8 cellular contexts compared by ENCODE assay signal in the genomic region with DNA sequence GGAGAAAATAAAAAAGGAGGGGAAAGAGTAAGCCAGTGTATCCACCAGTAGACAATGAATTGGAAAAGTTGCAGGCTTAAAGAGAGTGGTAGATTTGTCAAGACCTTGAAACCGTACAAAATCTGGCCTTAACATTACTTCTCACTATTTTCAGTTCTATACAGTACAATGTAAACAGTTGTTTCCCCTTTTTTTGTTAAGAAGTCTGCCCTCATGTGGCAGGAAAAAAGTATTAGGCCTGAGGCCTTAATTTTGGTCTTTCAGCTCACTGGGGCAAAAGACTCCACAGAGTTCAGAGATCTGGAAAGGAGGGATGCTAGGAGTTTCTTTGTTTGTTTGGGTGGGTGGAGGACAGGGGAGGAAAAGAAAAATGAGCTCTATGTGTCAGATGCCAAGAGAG.
A peak's percentile ranks its signal among the peaks of the same experiment; 100 is the strongest.
DNase-seq lines count a peak whose midpoint lies in the region; ATAC-seq and TF ChIP-seq lines count a peak whose summit lies in the region.

No MANE protein-coding gene starts in this region.

- no peaks in the 10 kb centered on the region for H3K79me2 ChIP-seq in H9 (ENCODE audit: insufficient read depth, low read length)

- no peak overlapping the region for H2BK20ac ChIP-seq in H9 (ENCODE audit: low read depth, low read length, poor library complexity, severe bottlenecking)

- no peak overlapping the region for H4K8ac ChIP-seq in H9 (replicated peaks; ENCODE audit: insufficient read length, low read depth, low read length)

- H3K4me1 Mint-ChIP-seq in activated CD4-positive, alpha-beta T cell treated with anti-CD3 and anti-CD28 coated beads, Interleukin-2, amount 10 ng/mL, durations not matched to agents 24 days and 14 days: peaks cover 3% of the 10 kb centered on the region
- H3K4me1 Mint-ChIP-seq in H9: peaks cover under 1% of the 10 kb centered on the region in 2 experiments; a peak in 2 of 4 replicates
- H3K4me1 Mint-ChIP-seq in CD8-positive, alpha-beta T cell (ENCODE audit: low read depth): no peaks in the 10 kb centered on the region

- H4K91ac ChIP-seq in H9 (ENCODE audit: insufficient read length, low read depth, low read length): no peak overlapping the region

- H3K4me3 Mint-ChIP-seq in activated CD4-positive, alpha-beta T cell treated with anti-CD3 and anti-CD28 coated beads, Interleukin-2, amount 10 ng/mL, durations not matched to agents 24 days and 14 days: no peak overlapping the region
- H3K4me3 Mint-ChIP-seq in H9: no peak overlapping the region
- H3K4me3 Mint-ChIP-seq in CD8-positive, alpha-beta T cell: no peak overlapping the region

- H3K9ac ChIP-seq in H9 (ENCODE audit: extremely low read depth, insufficient read length, low read length): no peak overlapping the region

- no peaks in the 10 kb centered on the region for H3K27me3 ChIP-seq in H9 (ENCODE audit: insufficient read depth, low read length)
- no peaks in the 10 kb centered on the region for H3K27me3 ChIP-seq in CD8-positive, alpha-beta T cell (ENCODE audit: insufficient read depth, low read length)

- no peaks in the 10 kb centered on the region for H3K9me3 Mint-ChIP-seq in activated CD4-positive, alpha-beta T cell treated with anti-CD3 and anti-CD28 coated beads, Interleukin-2, amount 10 ng/mL, durations not matched to agents 24 days and 14 days
- H3K9me3 Mint-ChIP-seq in H9: peaks cover 0 to 8% of the 10 kb centered on the region in 2 experiments; a peak in 1 of 5 replicates
- no peaks in the 10 kb centered on the region for H3K9me3 Mint-ChIP-seq in CD8-positive, alpha-beta T cell

- H3T11ph ChIP-seq in H9 (ENCODE audit: low read length): no peak overlapping the region

- no peak overlapping the region for H3K27ac ChIP-seq in H9 (ENCODE audit: insufficient read length, low read depth, low read length)
- H3K27ac ChIP-seq in CD8-positive, alpha-beta T cell (ENCODE audit: low read depth, low read length): no peak overlapping the region

- POLR2A ChIA-PET in CD8-positive, alpha-beta T cell (lab: Charles Lee): no interaction called here

- H3K23ac ChIP-seq in H9 (ENCODE audit: insufficient read length, low read depth, low read length): no peak overlapping the region

- no peak overlapping the region for H2BK15ac ChIP-seq in H9 (ENCODE audit: low read depth, low read length)

- H3K36me3 Mint-ChIP-seq in activated CD4-positive, alpha-beta T cell treated with anti-CD3 and anti-CD28 coated beads, Interleukin-2, amount 10 ng/mL, durations not matched to agents 24 days and 14 days (ENCODE audit: low read depth): no peaks in the 10 kb centered on the region
- H3K36me3 Mint-ChIP-seq in H9 (ENCODE audit: insufficient read depth in 1 of 3, low read depth in 3 of 3): no peaks in the 10 kb centered on the region
- no peaks in the 10 kb centered on the region for H3K36me3 Mint-ChIP-seq in CD8-positive, alpha-beta T cell

- H3K23me2 ChIP-seq in H9 (ENCODE audit: insufficient read length, low read depth, low read length, poor library complexity, severe bottlenecking): no peaks in the 10 kb centered on the region

- no peak overlapping the region for H2AFZ ChIP-seq in H9 (ENCODE audit: low read length)

- no peaks in the 10 kb centered on the region for H3K4me1 ChIP-seq in H9 (ENCODE audit: insufficient read depth, low read length)
- no peaks in the 10 kb centered on the region for H3K4me1 ChIP-seq in CD8-positive, alpha-beta T cell (ENCODE audit: insufficient read depth, low read length)

- H3K27me3 Mint-ChIP-seq in activated CD4-positive, alpha-beta T cell treated with anti-CD3 and anti-CD28 coated beads, Interleukin-2, amount 10 ng/mL, durations not matched to agents 24 days and 14 days: peaks cover 4% of the 10 kb centered on the region
- no peaks in the 10 kb centered on the region for H3K27me3 Mint-ChIP-seq in H9 (ENCODE audit: low read depth)
- no peaks in the 10 kb centered on the region for H3K27me3 Mint-ChIP-seq in CD8-positive, alpha-beta T cell (ENCODE audit: low read depth)

- H2BK5ac ChIP-seq in H9 (ENCODE audit: insufficient read length, low read length): no peak overlapping the region

- H2BK120ac ChIP-seq in H9 (ENCODE audit: low read depth, low read length, poor library complexity, severe bottlenecking): no peak overlapping the region

- CTCF ChIA-PET in CD8-positive, alpha-beta T cell (lab: Charles Lee): no interaction called here

- H3K18ac ChIP-seq in H9 (ENCODE audit: insufficient read length, low read depth, low read length): no peak overlapping the region

- H3K4me3 ChIP-seq in foreskin fibroblast (ENCODE audit: low read depth in 1 of 2, low read length in 2 of 2): no peak overlapping the region
- H3K4me3 ChIP-seq in CD8-positive, alpha-beta T cell (ENCODE audit: low read depth, low read length): no peak overlapping the region

- no peaks in the 10 kb centered on the region for H4K20me1 ChIP-seq in H9 (ENCODE audit: control insufficient read depth, insufficient read depth, insufficient read length)

- no peak overlapping the region for H2AK5ac ChIP-seq in H9 (ENCODE audit: insufficient read length, low read length)

- peak; percentile 73 for DNase-seq in activated CD4-positive, alpha-beta T cell treated with anti-CD3 and anti-CD28 coated beads, Interleukin-2, amount 10 ng/mL, durations not matched to agents 24 days and 14 days
- DNase-seq in activated CD4-positive, alpha-beta T cell treated with anti-CD3 and anti-CD28 coated beads, Interleukin-2, amount 50 U/mL, for 48 hours: no peak
- DNase-seq in H9: no peak
- peak; percentile 13 for DNase-seq in NCI-H446 treated with DMSO at 0.1 percent for 48 hours (lab: John Stamatoyannopoulos, UW)
- peak in 1 of 2 donors; percentile 10 for DNase-seq in foreskin fibroblast
- no peak for DNase-seq in mucosa of gallbladder (ENCODE audit: low spot score)
- no peak for DNase-seq in activated T-cell treated with anti-CD3 and anti-CD28 coated beads for 4 hours
- DNase-seq in CD8-positive, alpha-beta T cell: no peak

- intact Hi-C loops in activated CD4-positive, alpha-beta T cell treated with anti-CD3 and anti-CD28 coated beads, Interleukin-2, amount 10 ng/mL, durations not matched to agents 24 days and 14 days (cut with micrococcal nuclease): loop anchor here (10.0 kb wide), 1 partner anchor 349 kb away; no protein-coding TSS in a partner anchor
- intact Hi-C loops in CD8-positive, alpha-beta T cell (cut with DNase I, micrococcal nuclease): no loop called here

- no peaks in the 10 kb centered on the region for H3K79me1 ChIP-seq in H9 (ENCODE audit: insufficient read depth, low read depth, low read length, poor library complexity, severe bottlenecking)

- no CpG with 5 or more reads among the region's 1 CpG for WGBS in H9 (ENCODE audit: extremely low coverage, insufficient read length, low lambda C conversion rate)

- no peaks in the 10 kb centered on the region for H3K9me3 ChIP-seq in H9 (ENCODE audit: control insufficient read depth, low read depth, low read length)
- H3K9me3 ChIP-seq in CD8-positive, alpha-beta T cell (ENCODE audit: low read length): no peaks in the 10 kb centered on the region

- H2BK12ac ChIP-seq in H9 (ENCODE audit: insufficient read length, low read depth, low read length): no peak overlapping the region

- no peak overlapping the region for H3K14ac ChIP-seq in H9 (ENCODE audit: insufficient read depth, low read length)

- H3K56ac ChIP-seq in H9 (ENCODE audit: insufficient read length, low read depth, low read length): no peak overlapping the region

- H3K4me2 ChIP-seq in H9 (ENCODE audit: insufficient read depth, insufficient read length, low read length): no peak overlapping the region

- H3K4ac ChIP-seq in H9 (ENCODE audit: low read depth, low read length): no peak overlapping the region

- no peaks in the 10 kb centered on the region for H3K36me3 ChIP-seq in CD8-positive, alpha-beta T cell (ENCODE audit: insufficient read depth, low read length)

- no peak overlapping the region for H3K27ac Mint-ChIP-seq in activated CD4-positive, alpha-beta T cell treated with anti-CD3 and anti-CD28 coated beads, Interleukin-2, amount 10 ng/mL, durations not matched to agents 24 days and 14 days
- H3K27ac Mint-ChIP-seq in H9: no peak overlapping the region
- no peak overlapping the region for H3K27ac Mint-ChIP-seq in CD8-positive, alpha-beta T cell

- no peak for ATAC-seq in CD8-positive, alpha-beta T cell

- no peak overlapping the region for H4K5ac ChIP-seq in H9 (ENCODE audit: insufficient read length, low read depth, low read length)

- TF ChIP-seq CTCF in H9 (conservative IDR thresholded peaks at IDR 0.05): peak; percentile 62; the same call in 2 of the 3 replicates
- TF ChIP-seq CTCF in foreskin fibroblast (IDR thresholded peaks at IDR 0.05; ENCODE audit: low read depth, low read length): peak; percentile 36
- TF ChIP-seq CTCF in CD8-positive, alpha-beta T cell (IDR thresholded peaks at IDR 0.05): no peak

Comparison
In these comparisons a context has a peak if more than half of its experiments do, and no peak if none do; other contexts are left out.
1. DNase-seq: peak in activated CD4-positive, alpha-beta T cell treated with anti-CD3 and anti-CD28 coated beads, Interleukin-2, amount 10 ng/mL, durations not matched to agents 24 days and 14 days (single experiment) and NCI-H446 treated with DMSO at 0.1 percent for 48 hours (single experiment); none in activated CD4-positive, alpha-beta T cell treated with anti-CD3 and anti-CD28 coated beads, Interleukin-2, amount 50 U/mL, for 48 hours (0 of 2), H9 (single experiment), mucosa of gallbladder (single experiment), activated T-cell treated with anti-CD3 and anti-CD28 coated beads for 4 hours (single experiment) and CD8-positive, alpha-beta T cell (0 of 7).